ENCODE assay signal across 10 cellular contexts in the genomic region with DNA sequence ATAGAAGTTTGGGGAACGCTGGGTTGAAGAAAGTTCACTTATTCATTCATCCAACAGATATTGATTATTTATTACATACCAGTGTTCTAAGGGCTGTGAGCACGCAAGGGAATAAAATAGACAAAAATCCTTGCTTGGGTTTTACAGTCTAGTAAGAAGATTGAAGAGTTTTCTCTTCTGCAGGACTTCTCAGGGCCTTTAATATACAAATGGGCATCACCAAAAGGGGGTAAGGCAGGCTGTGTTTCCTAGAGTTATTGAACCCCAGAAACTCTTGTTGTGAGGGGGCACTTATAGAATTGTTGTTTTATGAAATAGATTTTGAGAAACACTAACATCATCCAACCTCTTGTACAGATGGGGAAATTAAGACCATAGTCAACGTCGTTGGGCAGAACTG.
"Had no signal": no experiment of that assay in that cellular context is flagged by ENCODE, and none has a peak within 500 bp of the region (broad histone marks: within the 10 kb centered on the region; RNA-seq: fewer than 3 reads in every experiment).

No MANE protein-coding gene starts in this region.

- H2AFZ ChIP-seq: GM23248, GM23338 had no signal

- H3K4me3 ChIP-seq: GM23248, GM23338, HAP-1 had no signal

- H3K9ac ChIP-seq: GM23248 had no signal

- H3K9me3 Mint-ChIP-seq: GM23338, H9, HFFc6 had no signal

- H3K4me1 ChIP-seq: HAP-1 had no signal

- H3K4me3 Mint-ChIP-seq: GM23338, H9, HFFc6 had no signal

- H3K27ac ChIP-seq: GM23248 had no signal

- H3K4me2 ChIP-seq: GM23338 had no signal

- ATAC-seq: GM23338, HCT116 had no signal

- DNase-seq: GOT3, H7, H9, HFFc6 had no signal

- H3K36me3 ChIP-seq: HAP-1 had no signal

- H3K27ac Mint-ChIP-seq: H9, HFFc6 had no signal

- FAIRE-seq: H1, H54 had no signal

- H3K9me3 ChIP-seq: HAP-1 had no signal
